ENCODE assay signal across 22 cellular contexts in genomic region chr17:4576729-4577322, GRCh38. TPM values are rescaled to one million over a fixed set of nuclear protein-coding genes. Genes with fewer than 3 reads are reported as not detected.
A peak's percentile ranks its signal among the peaks of the same experiment; 100 is the strongest.
DNase-seq lines count a peak whose midpoint lies in the region; ATAC-seq, FAIRE-seq and TF ChIP-seq lines count a peak whose summit lies in the region.
"Had no signal": no experiment of that assay in that cellular context is flagged by ENCODE, and none has a peak within 500 bp of the region (broad histone marks: within the 10 kb centered on the region; RNA-seq: fewer than 3 reads in every experiment).

No MANE protein-coding gene starts in this region.

- H3K4me1 ChIP-seq in gastroesophageal sphincter (no peaks in the 10 kb centered on the region), mesodermal cell (ENCODE audit: control insufficient read depth, insufficient read depth, low read length, poor library complexity, severe bottlenecking) (peaks cover 16% of the 10 kb centered on the region), upper lobe of right lung (no peaks in the 10 kb centered on the region)
- H3K4me1 ChIP-seq: pancreas, thyroid gland had no signal

- intact Hi-C loops in upper lobe of right lung (cut with DNase I), result no loop called here

- H3K27ac ChIP-seq in gastroesophageal sphincter (no peak overlapping the region), mesodermal cell (ENCODE audit: low read depth, low read length, severe bottlenecking) (peak overlapping the region; percentile 85), upper lobe of right lung (no peak overlapping the region)
- H3K27ac ChIP-seq: C4-2B, coronary artery, KMS-11, pancreas, thyroid gland had no signal

- FAIRE-seq in GM12892 (lab: Jason Lieb, UNC), result no peak
- FAIRE-seq: A204.1, GM12891, pancreas had no signal

- ATAC-seq in gastroesophageal sphincter (peak; percentile 36), upper lobe of right lung (no peak), HG03342 (IDR thresholded peaks at IDR 0.05; ENCODE audit: unreplicated experiment) (no peak), HG02970 (IDR thresholded peaks at IDR 0.05; ENCODE audit: low FRiP score, unreplicated experiment) (no peak)
- ATAC-seq: pancreas had no signal

- no peaks in the 10 kb centered on the region for H3K9me3 ChIP-seq in gastroesophageal sphincter
- no peaks in the 10 kb centered on the region for H3K9me3 ChIP-seq in mesodermal cell (ENCODE audit: control insufficient read depth, low read length)
- no peaks in the 10 kb centered on the region for H3K9me3 ChIP-seq in upper lobe of right lung
- H3K9me3 ChIP-seq: pancreas, thyroid gland had no signal

- peaks cover 22% of the 10 kb centered on the region for H3K27me3 ChIP-seq in gastroesophageal sphincter
- H3K27me3 ChIP-seq in upper lobe of right lung, result no peaks in the 10 kb centered on the region
- H3K27me3 ChIP-seq: pancreas, thyroid gland had no signal

- TF ChIP-seq CTCF in gastroesophageal sphincter (IDR thresholded peaks at IDR 0.05), result no peak
- no peak for TF ChIP-seq CTCF in upper lobe of right lung (IDR thresholded peaks at IDR 0.05)

- no CpG with 5 or more reads among the region's 18 CpGs for WGBS in gastroesophageal sphincter (ENCODE audit: low coverage in 1 of 2), 2 donors
- WGBS in mesodermal cell (ENCODE audit: insufficient coverage in 2 of 2), 2 experiments, result 29 to 30% methylated on average over 15 to 16 of the region's 18 CpGs

- H3K36me3 ChIP-seq in gastroesophageal sphincter (no peaks in the 10 kb centered on the region), mesodermal cell (ENCODE audit: control insufficient read depth, insufficient read depth, low read length) (no peaks in the 10 kb centered on the region), upper lobe of right lung (no peaks in the 10 kb centered on the region)
- H3K36me3 ChIP-seq: pancreas, thyroid gland had no signal

- DNase-seq in NCI-H82 (lab: John Stamatoyannopoulos, UW) (peak; percentile 38), NCI-H82 treated with DMSO at 0.1 percent for 48 hours (lab: John Stamatoyannopoulos, UW; ENCODE audit: unreplicated experiment) (no peak), upper lobe of right lung (peak; percentile 49), GM12892 (ENCODE audit: insufficient read length) (no peak)
- DNase-seq: activated CD4-positive, alpha-beta T cell treated with anti-CD3 and anti-CD28 coated beads, Interleukin-2, amount 50 U/mL, for 48 hours; activated naive CD4-positive, alpha-beta T cell treated with anti-CD3 and anti-CD28 coated beads, Interleukin-2, amount 10 ng/mL, durations not matched to agents 7 days and 5 days; GDM1; kidney glomerular epithelial cell; NCI-H2171 treated with DMSO at 0.1 percent for 48 hours; thyroid gland had no signal

- no peak for TF ChIP-seq POLR2A in gastroesophageal sphincter (IDR thresholded peaks at IDR 0.05)
- no peak for TF ChIP-seq POLR2A in GM12892 (IDR thresholded peaks at IDR 0.05; ENCODE audit: low read depth, low read length)

- TF ChIP-seq EP300 in gastroesophageal sphincter (IDR thresholded peaks at IDR 0.05), result no peak

- H3K4me3 ChIP-seq in gastroesophageal sphincter (no peak overlapping the region), mesodermal cell (ENCODE audit: extremely low read depth, insufficient read depth, low read length, poor library complexity, severe bottlenecking) (no peak overlapping the region), upper lobe of right lung (no peak overlapping the region)
- H3K4me3 ChIP-seq: coronary artery, pancreas, thyroid gland had no signal

RNA-seq across cellular contexts. Expression of gene SMTNL2, which starts 7.5 kb away (rescaled TPM):
- total RNA-seq in gastroesophageal sphincter (1 to 10 TPM; 2.0 to 5.2 (median 3.7) TPM), upper lobe of right lung (2.7 TPM)
- polyA plus RNA-seq in mesodermal cell (2013, experiment 1 of 2), result 12.7 TPM
- polyA plus RNA-seq in mesodermal cell (2013, experiment 2 of 2), result 12.1 TPM
- not detected for polyA plus RNA-seq in GM12892 (2012; ENCODE audit: missing spikeins)
- total RNA-seq: glomerular endothelial cell, RPMI7951 had no signal

RNA-seq across cellular contexts. Expression of gene GGT6, which starts 16.4 kb away (rescaled TPM):
- total RNA-seq in gastroesophageal sphincter (1 to 10 TPM in 1 of 4 donors, under 1 TPM in 2, not detected in 1; 0.27 to 5.9 (median 0.47) TPM), upper lobe of right lung (5.6 TPM)
- not detected for polyA plus RNA-seq in mesodermal cell (2013, experiment 1 of 2)
- polyA plus RNA-seq in mesodermal cell (2013, experiment 2 of 2), result not detected
- polyA plus RNA-seq in GM12892 (2012; ENCODE audit: missing spikeins), result not detected
- total RNA-seq: glomerular endothelial cell, RPMI7951 had no signal

RNA-seq across cellular contexts. Expression of gene MYBBP1A, which starts 21.6 kb away (rescaled TPM):
- 10 to 100 TPM; 19.1 to 46.4 (median 40.9) TPM for total RNA-seq in gastroesophageal sphincter
- polyA plus RNA-seq in mesodermal cell (2013, experiment 1 of 2), result 23.6 TPM
- 19.7 TPM for polyA plus RNA-seq in mesodermal cell (2013, experiment 2 of 2)
- total RNA-seq in upper lobe of right lung, result 46.7 TPM
- polyA plus RNA-seq in GM12892 (2012; ENCODE audit: missing spikeins), result 29.3 TPM

Comparison
In these comparisons a context has a peak if more than half of its experiments do, and no peak if none do; other contexts are left out.
1. DNase-seq: peak in NCI-H82 (single experiment) and upper lobe of right lung (single experiment); none in NCI-H82 treated with DMSO at 0.1 percent for 48 hours (single experiment) and GM12892 (single experiment).